8 cellular contexts compared by ENCODE assay signal in genomic region chr3:13016083-13016725, GRCh38. TPM values are rescaled to one million over a fixed set of nuclear protein-coding genes. Genes with fewer than 3 reads are reported as not detected.
DNase-seq lines count a peak whose midpoint lies in the region; ATAC-seq, FAIRE-seq and TF ChIP-seq lines count a peak whose summit lies in the region.

No MANE protein-coding gene starts in this region.

- H3K4me2 ChIP-seq in OCI-LY3 (ENCODE audit: low read length): peak overlapping the region; percentile 97

- H3K4me1 Mint-ChIP-seq in natural killer cell treated with Interleukin-12 subunit alpha and Interleukin-12 subunit beta and Interleukin-15 and Interleukin-18, amount 100 ng/mL, for 72 hours (ENCODE audit: low read depth in 2 of 2): peaks cover 51 to 55% of the 10 kb centered on the region in 2 donors

- TF ChIP-seq CTCF in OCI-LY3 (IDR thresholded peaks at IDR 0.05; ENCODE audit: low read depth, low read length): no peak
- no peak for TF ChIP-seq CTCF in ascending aorta (IDR thresholded peaks at IDR 0.05)

- H3K4me3 ChIP-seq in OCI-LY3 (ENCODE audit: low read length) (peak overlapping the region; percentile 85), ascending aorta (peak overlapping the region in 1 of 2 donors; percentile 37)

- H3K79me2 ChIP-seq in OCI-LY3 (ENCODE audit: low read length): peaks cover 98% of the 10 kb centered on the region

- peak overlapping the region; percentile 98 for H3K27ac Mint-ChIP-seq in natural killer cell treated with Interleukin-12 subunit alpha and Interleukin-12 subunit beta and Interleukin-15 and Interleukin-18, amount 100 ng/mL, for 72 hours

- peak overlapping the region; percentile 91 for H3K27ac ChIP-seq in OCI-LY3 (ENCODE audit: low read length)
- peak overlapping the region; percentile 66 to 72 for H3K27ac ChIP-seq in ascending aorta

- peak; percentile 36 for DNase-seq in activated CD4-positive, alpha-beta T cell treated with anti-CD3 and anti-CD28 coated beads for 1 hour
- no peak for DNase-seq in activated CD4-positive, alpha-beta T cell treated with anti-CD3 and anti-CD28 coated beads, Interleukin-2, amount 50 U/mL, for 4 hours
- DNase-seq in ascending aorta (ENCODE audit: low spot score in 2 of 2) (peak in 1 of 2 donors; percentile 80), NCI-H526 treated with DMSO at 0.1 percent for 48 hours (lab: John Stamatoyannopoulos, UW) (no peak), HTR-8/SVneo (ENCODE audit: insufficient read length, low spot score) (no peak)
- DNase-seq in natural killer cell treated with Interleukin-12 subunit alpha and Interleukin-12 subunit beta and Interleukin-15 and Interleukin-18, amount 100 ng/mL, for 72 hours (ENCODE audit: low spot score): peak; percentile 87

- no peaks in the 10 kb centered on the region for H3K9me3 Mint-ChIP-seq in natural killer cell treated with Interleukin-12 subunit alpha and Interleukin-12 subunit beta and Interleukin-15 and Interleukin-18, amount 100 ng/mL, for 72 hours

- H4K20me1 ChIP-seq in OCI-LY3 (ENCODE audit: insufficient read depth, low read length): peaks cover 47% of the 10 kb centered on the region; the same call in 1 of the 2 replicates

- H3K4me1 ChIP-seq in OCI-LY3 (ENCODE audit: low read length): peaks cover 83% of the 10 kb centered on the region
- peaks cover 7 to 38% of the 10 kb centered on the region in 2 donors for H3K4me1 ChIP-seq in ascending aorta

- H3K36me3 ChIP-seq in OCI-LY3 (replicated peaks; ENCODE audit: low read depth, low read length) (peaks cover 43% of the 10 kb centered on the region), ascending aorta (no peaks in the 10 kb centered on the region)

- intact Hi-C loops in ascending aorta (cut with DNase I): no loop called here

- peak; percentile 35 for ATAC-seq in HG03064 (IDR thresholded peaks at IDR 0.05; ENCODE audit: low read depth, unreplicated experiment)
- ATAC-seq in natural killer cell treated with Interleukin-12 subunit alpha and Interleukin-12 subunit beta and Interleukin-15 and Interleukin-18, amount 100 ng/mL, for 72 hours: peak; percentile 25 to 45

- no peaks in the 10 kb centered on the region for H3K36me3 Mint-ChIP-seq in natural killer cell treated with Interleukin-12 subunit alpha and Interleukin-12 subunit beta and Interleukin-15 and Interleukin-18, amount 100 ng/mL, for 72 hours

- H3K27me3 ChIP-seq in OCI-LY3 (ENCODE audit: low read depth, low read length) (no peaks in the 10 kb centered on the region), ascending aorta (no peaks in the 10 kb centered on the region)

- peak overlapping the region; percentile 89 for H3K4me3 Mint-ChIP-seq in natural killer cell treated with Interleukin-12 subunit alpha and Interleukin-12 subunit beta and Interleukin-15 and Interleukin-18, amount 100 ng/mL, for 72 hours

- no peaks in the 10 kb centered on the region for H3K27me3 Mint-ChIP-seq in natural killer cell treated with Interleukin-12 subunit alpha and Interleukin-12 subunit beta and Interleukin-15 and Interleukin-18, amount 100 ng/mL, for 72 hours

- peak overlapping the region; percentile 96 for H3K9ac ChIP-seq in OCI-LY3 (ENCODE audit: low read length)

- FAIRE-seq in HTR-8/SVneo (lab: Jason Lieb, UNC): no peak

- H2AFZ ChIP-seq in OCI-LY3 (ENCODE audit: low read depth, low read length): no peak overlapping the region

- H3K9me3 ChIP-seq in OCI-LY3 (ENCODE audit: insufficient read depth, low read length): no peaks in the 10 kb centered on the region
- H3K9me3 ChIP-seq in ascending aorta: no peaks in the 10 kb centered on the region

RNA-seq across cellular contexts. Expression of gene IQSEC1, which starts 57.0 kb away (rescaled TPM):
- total RNA-seq in ascending aorta: 148 TPM
- total RNA-seq in natural killer cell treated with Interleukin-12 subunit alpha and Interleukin-12 subunit beta and Interleukin-15 and Interleukin-18, amount 100 ng/mL, for 72 hours: 10 to 100 TPM; 93.7 to 95.8 TPM

Comparison
In these comparisons a context has a peak if more than half of its experiments do, and no peak if none do; other contexts are left out.
1. DNase-seq: peak in activated CD4-positive, alpha-beta T cell treated with anti-CD3 and anti-CD28 coated beads for 1 hour (single experiment) and natural killer cell treated with Interleukin-12 subunit alpha and Interleukin-12 subunit beta and Interleukin-15 and Interleukin-18, amount 100 ng/mL, for 72 hours (single experiment); none in activated CD4-positive, alpha-beta T cell treated with anti-CD3 and anti-CD28 coated beads, Interleukin-2, amount 50 U/mL, for 4 hours (0 of 2), NCI-H526 treated with DMSO at 0.1 percent for 48 hours (single experiment) and HTR-8/SVneo (single experiment).